Comparison of ENCODE assay signal across 14 cellular contexts in the genomic region with DNA sequence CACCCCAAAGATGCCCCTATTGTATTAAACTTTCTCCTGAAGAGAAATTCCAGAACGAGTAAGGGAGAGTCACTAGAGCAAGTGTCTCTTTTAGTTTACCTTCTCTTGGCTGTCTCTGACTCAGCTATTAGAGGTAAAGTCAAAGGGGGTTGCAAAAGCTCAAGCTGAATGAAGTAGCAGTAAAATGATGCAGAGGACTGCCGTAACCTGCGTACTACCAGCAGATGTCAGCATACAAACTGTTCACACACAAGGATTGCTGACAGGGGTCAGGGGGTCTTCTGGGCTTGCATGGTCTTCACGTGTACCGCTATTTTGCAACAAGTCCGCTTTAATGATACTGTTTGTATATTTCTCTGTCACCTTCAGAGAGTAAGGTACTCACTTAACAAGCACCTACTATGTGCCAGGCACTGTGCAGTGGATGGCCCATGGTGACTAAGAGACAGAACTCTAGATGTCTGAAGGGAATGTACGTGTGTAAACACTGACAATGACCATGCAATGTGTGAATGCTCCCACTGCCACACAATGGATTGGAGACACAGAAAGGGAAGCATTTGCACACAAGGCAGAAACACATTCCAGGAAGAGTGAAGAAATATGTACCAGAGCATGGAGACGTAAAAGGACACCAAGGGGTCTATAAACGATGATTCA. TPM values are rescaled to one million over a fixed set of nuclear protein-coding genes. Genes with fewer than 3 reads are reported as not detected.
DNase-seq lines count a peak whose midpoint lies in the region; ATAC-seq, FAIRE-seq and TF ChIP-seq lines count a peak whose summit lies in the region.
"Had no signal": no experiment of that assay in that cellular context is flagged by ENCODE, and none has a peak within 500 bp of the region (broad histone marks: within the 10 kb centered on the region; RNA-seq: fewer than 3 reads in every experiment).

No MANE protein-coding gene starts in this region.

- POLR2A ChIA-PET in HepG2 (lab: Yijun Ruan, JAX) = no interaction called here

- no peak overlapping the region for H3K9ac ChIP-seq in HepG2 (ENCODE audit: insufficient read depth, low read depth, low read length)

- 88% methylated on average over 9 of the region's 9 CpGs for WGBS in HepG2 (ENCODE audit: low lambda C conversion rate)

- no peak overlapping the region for H2AFZ ChIP-seq in HepG2 (ENCODE audit: low read length)

- peaks cover 58% of the 10 kb centered on the region for H3K4me1 Mint-ChIP-seq in stimulated activated memory B cell treated with anti-CD40 and anti-IgM and Interleukin-4, amounts not matched to agents 10 μg/mL and 1 μg/mL and 100 μg/mL, for 72 hours

- FAIRE-seq in HepG2 (lab: Jason Lieb, UNC) = peak; percentile 12

- no peak overlapping the region for H3K4me3 Mint-ChIP-seq in stimulated activated memory B cell treated with anti-CD40 and anti-IgM and Interleukin-4, amounts not matched to agents 10 μg/mL and 1 μg/mL and 100 μg/mL, for 72 hours
- H3K4me3 Mint-ChIP-seq: naive B cell had no signal

- no peak overlapping the region for H3K4me2 ChIP-seq in HepG2 (ENCODE audit: low read depth, low read length)

- H3K36me3 ChIP-seq in HepG2 (replicated peaks in 1 of 2; ENCODE audit: control insufficient read depth in 1 of 2, insufficient read depth in 2 of 2, low read length in 2 of 2) = no peaks in the 10 kb centered on the region

- TF ChIP-seq RAD21 in HepG2 (CRISPR knock-in tag; IDR thresholded peaks at IDR 0.05) = no peak

- intact Hi-C loops in HepG2 (cut with micrococcal nuclease; ENCODE audit: unreplicated experiment) = no loop called here

- in situ Hi-C loops in astrocyte of the cerebellum (cut with HindIII; ENCODE audit: low sequenced_read_pairs) = no loop called here
- in situ Hi-C loops in HepG2 (cut with HindIII; ENCODE audit: extremely low pct_ligation_motif_present, low pct_unique_long_range_greater_than_20kb) = no loop called here

- H3K4me1 ChIP-seq in HepG2 (ENCODE audit: insufficient read depth, low read length) = peaks cover 4% of the 10 kb centered on the region

- H3K79me2 ChIP-seq in HepG2 (ENCODE audit: insufficient read depth, low read length) = no peaks in the 10 kb centered on the region

- no peak for TF ChIP-seq POLR2A in HepG2 (IDR thresholded peaks at IDR 0.05; ENCODE audit: insufficient read depth in 1 of 2, low read depth in 2 of 2, low read length in 2 of 2)

- H3K9me3 ChIP-seq in HepG2 (ENCODE audit: low read length) = no peaks in the 10 kb centered on the region

- no peaks in the 10 kb centered on the region for H3K27me3 Mint-ChIP-seq in stimulated activated memory B cell treated with anti-CD40 and anti-IgM and Interleukin-4, amounts not matched to agents 10 μg/mL and 1 μg/mL and 100 μg/mL, for 72 hours
- H3K27me3 Mint-ChIP-seq: naive B cell had no signal

- H3K27ac Mint-ChIP-seq in stimulated activated memory B cell treated with anti-CD40 and anti-IgM and Interleukin-4, amounts not matched to agents 10 μg/mL and 1 μg/mL and 100 μg/mL, for 72 hours = no peak overlapping the region
- H3K27ac Mint-ChIP-seq: activated naive CD4-positive, alpha-beta T cell treated with anti-CD3 and anti-CD28 coated beads, Interleukin-2, amount 50 U/mL, for 72 hours had no signal

- peak; percentile 44 for TF ChIP-seq CTCF in LNCaP clone FGC (IDR thresholded peaks at IDR 0.05; ENCODE audit: control insufficient read depth, extremely low read depth, insufficient read depth)
- TF ChIP-seq CTCF in astrocyte of the cerebellum (IDR thresholded peaks at IDR 0.05; ENCODE audit: low read depth, low read length, missing control alignments) = peak; percentile 28
- TF ChIP-seq CTCF in HepG2 (CRISPR knock-in tag; IDR thresholded peaks at IDR 0.05) = peak; percentile 48

- CTCF ChIA-PET in HepG2 (lab: Yijun Ruan, JAX; ENCODE audit: low intra/inter-chr PET ratio, low total read pairs) = no interaction called here

- no peak for TF ChIP-seq EP300 in HepG2 (IDR thresholded peaks at IDR 0.05; ENCODE audit: low read depth in 2 of 2, low read length in 2 of 2)
- no peak for TF ChIP-seq EP300 in HepG2 (CRISPR knock-in tag; IDR thresholded peaks at IDR 0.05; ENCODE audit: borderline replicate concordance)

- H3K27ac ChIP-seq in HepG2 (ENCODE audit: extremely low read length, insufficient read depth, low read length) = no peak overlapping the region

- H4K20me1 ChIP-seq in HepG2 (ENCODE audit: insufficient read depth, low read length) = no peaks in the 10 kb centered on the region; the same call in 1 of the 2 replicates

- H3K9me3 Mint-ChIP-seq in stimulated activated memory B cell treated with anti-CD40 and anti-IgM and Interleukin-4, amounts not matched to agents 10 μg/mL and 1 μg/mL and 100 μg/mL, for 72 hours = peaks cover 4% of the 10 kb centered on the region
- H3K9me3 Mint-ChIP-seq: activated naive CD4-positive, alpha-beta T cell treated with anti-CD3 and anti-CD28 coated beads, Interleukin-2, amount 50 U/mL, for 72 hours had no signal

- no TSS peak for BruUV-seq in HepG2 (replicated peaks; lab: Mats Ljungman, UMichigan)

- peaks cover 63% of the 10 kb centered on the region for H3K36me3 Mint-ChIP-seq in stimulated activated memory B cell treated with anti-CD40 and anti-IgM and Interleukin-4, amounts not matched to agents 10 μg/mL and 1 μg/mL and 100 μg/mL, for 72 hours

- peak; percentile 58 for DNase-seq in ELR (ENCODE audit: low read depth)
- DNase-seq in LNCaP clone FGC (ENCODE audit: low read depth) = no peak
- DNase-seq in astrocyte of the cerebellum (ENCODE audit: low read depth) = no peak
- peak; percentile 26 for DNase-seq in HepG2 (ENCODE audit: low spot score)
- DNase-seq in effector CD8-positive, alpha-beta T cell (lab: John Stamatoyannopoulos, UW) = no peak
- DNase-seq in NCI-H187 (lab: John Stamatoyannopoulos, UW) = no peak
- DNase-seq: activated CD4-positive, CD25-positive, alpha-beta regulatory T cell; naive B cell; NCI-H524 had no signal

- peak; percentile 75 for ATAC-seq in HepG2
- no peak for ATAC-seq in GM18867 (IDR thresholded peaks at IDR 0.05; ENCODE audit: unreplicated experiment)
- no peak for ATAC-seq in stimulated activated memory B cell treated with anti-CD40 and anti-IgM and Interleukin-4, amounts not matched to agents 10 μg/mL and 1 μg/mL and 100 μg/mL, for 72 hours
- ATAC-seq: activated naive CD4-positive, alpha-beta T cell treated with anti-CD3 and anti-CD28 coated beads, Interleukin-2, amount 50 U/mL, for 72 hours had no signal

- H3K4me3 ChIP-seq in LNCaP clone FGC (ENCODE audit: low read depth, low read length) = no peak overlapping the region
- no peak overlapping the region for H3K4me3 ChIP-seq in astrocyte of the cerebellum (ENCODE audit: low read depth, low read length)
- H3K4me3 ChIP-seq in HepG2 (replicated peaks in 1 of 3; ENCODE audit: insufficient read depth in 1 of 3, low read depth in 2 of 3, low read length in 3 of 3) = no peak overlapping the region

- H3K27me3 ChIP-seq in HepG2 (ENCODE audit: control insufficient read depth in 1 of 2, insufficient read depth in 2 of 2, low read length in 2 of 2) = no peaks in the 10 kb centered on the region; a peak in 1 of 5 replicates

RNA-seq across cellular contexts. Expression of a gene that starts 34.9 kb away (rescaled TPM):
- 16.7 and 21.0 TPM in 2 replicates for total RNA-seq in HepG2 (2016; rRNA removed; fragmentation: Illumina TruSeq; extraction: Trizol)
- 1.2 and 1.5 TPM in 2 replicates for total RNA-seq in HepG2 (2016; cell fraction: cytosol; rRNA removed; fragmentation: Illumina TruSeq; extraction: Trizol; ENCODE audit: low read depth)
- total RNA-seq in HepG2 (2016; cell fraction: insoluble cytoplasmic fraction; rRNA removed; fragmentation: Illumina TruSeq; extraction: Trizol) = 15.5 and 19.9 TPM in 2 replicates
- total RNA-seq in HepG2 (2016; cell fraction: membrane; rRNA removed; fragmentation: Illumina TruSeq; extraction: Trizol) = 7.3 TPM in 2 replicates
- 27.0 and 27.7 TPM in 2 replicates for total RNA-seq in HepG2 (2016; cell fraction: nucleus; rRNA removed; fragmentation: Illumina TruSeq; extraction: Trizol)
- polyA plus RNA-seq in HepG2 (2011; rRNA removed) = 5.2 TPM in 2 replicates
- 2.2 and 2.7 TPM in 2 replicates for polyA plus RNA-seq in HepG2 (2011; cell fraction: cytosol; rRNA removed)
- polyA plus RNA-seq in HepG2 (2011; cell fraction: nucleus; rRNA removed) = 7.1 and 7.8 TPM in 2 replicates
- 7.1 and 8.1 TPM in 2 replicates for polyA plus RNA-seq in HepG2 (2012)
- 0.27 and 0.35 TPM in 2 replicates for polyA plus RNA-seq in HepG2 (2016; cell fraction: cytosol; fragmentation: Illumina TruSeq; extraction: Trizol; ENCODE audit: low read depth)
- polyA plus RNA-seq in HepG2 (2016; cell fraction: insoluble cytoplasmic fraction; fragmentation: Illumina TruSeq; extraction: Trizol; ENCODE audit: low read depth) = 9.8 and 11.3 TPM in 2 replicates
- polyA plus RNA-seq in HepG2 (2016; cell fraction: membrane; fragmentation: Illumina TruSeq; extraction: Trizol; ENCODE audit: low read depth) = 1.2 and 1.6 TPM in 2 replicates
- 16.7 and 19.0 TPM in 2 replicates for polyA plus RNA-seq in HepG2 (2016; cell fraction: nucleus; fragmentation: Illumina TruSeq; extraction: Trizol; ENCODE audit: insufficient read depth, low read depth)
- 34.4 and 211 TPM in 2 replicates for polyA minus RNA-seq in HepG2 (2011; rRNA and poly(A)+ RNA removed; ENCODE audit: low replicate concordance)
- polyA minus RNA-seq in HepG2 (2011; cell fraction: cytosol; rRNA and poly(A)+ RNA removed) = 8.0 and 11.1 TPM in 2 replicates
- polyA minus RNA-seq in HepG2 (2011; cell fraction: nucleus; rRNA and poly(A)+ RNA removed) = 44.5 and 48.6 TPM in 2 replicates

RNA-seq across cellular contexts. Expression of a gene that starts 34.9 kb away (rescaled TPM):
- total RNA-seq in HepG2 (2016; rRNA removed; fragmentation: Illumina TruSeq; extraction: Trizol) = 17.2 and 17.4 TPM in 2 replicates
- 10.2 and 13.6 TPM in 2 replicates for total RNA-seq in HepG2 (2016; cell fraction: cytosol; rRNA removed; fragmentation: Illumina TruSeq; extraction: Trizol; ENCODE audit: low read depth)
- total RNA-seq in HepG2 (2016; cell fraction: insoluble cytoplasmic fraction; rRNA removed; fragmentation: Illumina TruSeq; extraction: Trizol) = 16.6 and 16.7 TPM in 2 replicates
- total RNA-seq in HepG2 (2016; cell fraction: membrane; rRNA removed; fragmentation: Illumina TruSeq; extraction: Trizol) = 27.6 and 32.6 TPM in 2 replicates
- total RNA-seq in HepG2 (2016; cell fraction: nucleus; rRNA removed; fragmentation: Illumina TruSeq; extraction: Trizol) = 9.9 and 12.6 TPM in 2 replicates
- 15.8 and 23.0 TPM in 2 replicates for polyA plus RNA-seq in HepG2 (2011; rRNA removed)
- polyA plus RNA-seq in HepG2 (2011; cell fraction: cytosol; rRNA removed) = 11.8 and 19.2 TPM in 2 replicates
- 5.3 and 5.8 TPM in 2 replicates for polyA plus RNA-seq in HepG2 (2011; cell fraction: nucleus; rRNA removed)
- polyA plus RNA-seq in HepG2 (2012) = 19.0 and 21.9 TPM in 2 replicates
- 16.5 and 18.0 TPM in 2 replicates for polyA plus RNA-seq in HepG2 (2016; cell fraction: cytosol; fragmentation: Illumina TruSeq; extraction: Trizol; ENCODE audit: low read depth)
- 21.8 and 24.0 TPM in 2 replicates for polyA plus RNA-seq in HepG2 (2016; cell fraction: insoluble cytoplasmic fraction; fragmentation: Illumina TruSeq; extraction: Trizol; ENCODE audit: low read depth)
- polyA plus RNA-seq in HepG2 (2016; cell fraction: membrane; fragmentation: Illumina TruSeq; extraction: Trizol; ENCODE audit: low read depth) = 30.5 and 31.8 TPM in 2 replicates
- 23.1 and 23.3 TPM in 2 replicates for polyA plus RNA-seq in HepG2 (2016; cell fraction: nucleus; fragmentation: Illumina TruSeq; extraction: Trizol; ENCODE audit: insufficient read depth, low read depth)
- polyA minus RNA-seq in HepG2 (2011; rRNA and poly(A)+ RNA removed; ENCODE audit: low replicate concordance) = 13.5 and 35.7 TPM in 2 replicates
- polyA minus RNA-seq in HepG2 (2011; cell fraction: cytosol; rRNA and poly(A)+ RNA removed) = 8.9 and 10.1 TPM in 2 replicates
- 7.6 and 10.9 TPM in 2 replicates for polyA minus RNA-seq in HepG2 (2011; cell fraction: nucleus; rRNA and poly(A)+ RNA removed)

RNA-seq across cellular contexts. Expression of a gene that starts 46.8 kb away (rescaled TPM):
- total RNA-seq in HepG2 (2016; rRNA removed; fragmentation: Illumina TruSeq; extraction: Trizol) = not detected in 2 replicates
- not detected in 2 replicates for total RNA-seq in HepG2 (2016; cell fraction: cytosol; rRNA removed; fragmentation: Illumina TruSeq; extraction: Trizol; ENCODE audit: low read depth)
- total RNA-seq in HepG2 (2016; cell fraction: insoluble cytoplasmic fraction; rRNA removed; fragmentation: Illumina TruSeq; extraction: Trizol) = not detected in 2 replicates
- not detected in 2 replicates for total RNA-seq in HepG2 (2016; cell fraction: membrane; rRNA removed; fragmentation: Illumina TruSeq; extraction: Trizol)
- not detected in 2 replicates for total RNA-seq in HepG2 (2016; cell fraction: nucleus; rRNA removed; fragmentation: Illumina TruSeq; extraction: Trizol)
- not detected in 2 replicates for polyA plus RNA-seq in HepG2 (2011; rRNA removed)
- not detected in 2 replicates for polyA plus RNA-seq in HepG2 (2011; cell fraction: cytosol; rRNA removed)
- not detected in 2 replicates for polyA plus RNA-seq in HepG2 (2011; cell fraction: nucleus; rRNA removed)
- polyA plus RNA-seq in HepG2 (2012) = not detected in 2 replicates
- polyA plus RNA-seq in HepG2 (2016; cell fraction: cytosol; fragmentation: Illumina TruSeq; extraction: Trizol; ENCODE audit: low read depth) = not detected in 2 replicates
- polyA plus RNA-seq in HepG2 (2016; cell fraction: insoluble cytoplasmic fraction; fragmentation: Illumina TruSeq; extraction: Trizol; ENCODE audit: low read depth) = not detected in 2 replicates
- polyA plus RNA-seq in HepG2 (2016; cell fraction: membrane; fragmentation: Illumina TruSeq; extraction: Trizol; ENCODE audit: low read depth) = not detected in 2 replicates
- not detected in 2 replicates for polyA plus RNA-seq in HepG2 (2016; cell fraction: nucleus; fragmentation: Illumina TruSeq; extraction: Trizol; ENCODE audit: insufficient read depth, low read depth)
- polyA minus RNA-seq in HepG2 (2011; rRNA and poly(A)+ RNA removed; ENCODE audit: low replicate concordance) = not detected in 2 replicates
- polyA minus RNA-seq in HepG2 (2011; cell fraction: cytosol; rRNA and poly(A)+ RNA removed) = not detected in 2 replicates
- not detected in 2 replicates for polyA minus RNA-seq in HepG2 (2011; cell fraction: nucleus; rRNA and poly(A)+ RNA removed)
- total RNA-seq: activated naive CD4-positive, alpha-beta T cell treated with anti-CD3 and anti-CD28 coated beads, Interleukin-2, amount 50 U/mL, for 72 hours; Daoy; urinary bladder had no signal

Comparison
In these comparisons a context has a peak if more than half of its experiments do, and no peak if none do; other contexts are left out.
1. DNase-seq: peak in ELR (single experiment) and HepG2 (single experiment); none in LNCaP clone FGC (single experiment), astrocyte of the cerebellum (single experiment), effector CD8-positive, alpha-beta T cell (single experiment) and NCI-H187 (0 of 2).
2. Peak in every context shown above with its lines, with median percentiles within 50 percentile points of each other: CTCF ChIP-seq.